In the genomic region with DNA sequence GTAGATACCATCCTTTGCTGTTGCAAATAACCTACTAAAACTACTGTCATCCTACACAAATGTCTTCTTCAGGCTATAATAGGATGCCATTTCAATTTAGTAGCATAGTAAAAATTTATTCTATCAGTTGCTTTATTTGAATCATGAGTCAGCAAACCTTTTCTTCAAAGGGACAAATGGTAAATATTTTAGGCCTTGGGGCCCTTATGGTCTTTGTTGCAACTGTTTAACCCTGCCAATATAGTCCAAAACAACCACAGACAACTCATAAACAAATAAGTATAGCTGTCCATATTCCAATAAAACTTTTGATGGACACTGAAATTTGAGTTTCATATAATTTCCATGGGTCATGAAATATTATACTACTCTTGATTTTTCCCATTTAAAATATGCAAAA, we compare ENCODE assay signal across 32 cellular contexts. TPM values are rescaled to one million over a fixed set of nuclear protein-coding genes. Genes with fewer than 3 reads are reported as not detected.
"Had no signal": no experiment of that assay in that cellular context is flagged by ENCODE, and none has a peak within 500 bp of the region (broad histone marks: within the 10 kb centered on the region; RNA-seq: fewer than 3 reads in every experiment).

No MANE protein-coding gene starts in this region.

- H3K27ac ChIP-seq: brain microvascular endothelial cell, esophagus muscularis mucosa, foreskin keratinocyte, gastrocnemius medialis, heart left ventricle had no signal

- H3K9me3 ChIP-seq: esophagus muscularis mucosa, gastrocnemius medialis had no signal

- H3K27me3 ChIP-seq: brain microvascular endothelial cell, esophagus muscularis mucosa, foreskin keratinocyte, gastrocnemius medialis, heart left ventricle had no signal

- ATAC-seq: activated CD4-positive, alpha-beta T cell treated with anti-CD3 and anti-CD28 coated beads for 36 hours; activated naive CD4-positive, alpha-beta T cell treated with anti-CD3 and anti-CD28 coated beads, Interleukin-2, amount 50 U/mL, for 72 hours; activated T-helper 17 cell treated with anti-CD3 and anti-CD28 coated beads, Interleukin-2, amount 50 U/mL, for 72 hours; effector memory CD8-positive, alpha-beta T cell; foreskin keratinocyte; gastrocnemius medialis; heart left ventricle had no signal

- H3K36me3 ChIP-seq: brain microvascular endothelial cell, esophagus muscularis mucosa, gastrocnemius medialis, heart left ventricle had no signal

- H3K4me1 ChIP-seq: gastrocnemius medialis, heart left ventricle had no signal

- DNase-seq: activated CD4-positive, alpha-beta memory T cell treated with anti-CD3 and anti-CD28 coated beads, Interleukin-2, amount 10 ng/mL, durations not matched to agents 7 days and 5 days; activated CD4-positive, alpha-beta T cell treated with anti-CD3 and anti-CD28 coated beads for 36 hours; activated CD4-positive, alpha-beta T cell treated with anti-CD3 and anti-CD28 coated beads, Interleukin-2, amount 10 ng/mL, durations not matched to agents 7 days and 5 days; activated CD4-positive, alpha-beta T cell treated with anti-CD3 and anti-CD28 coated beads, Interleukin-2, amount 50 U/mL, for 4 hours; activated CD4-positive, CD25-positive, alpha-beta regulatory T cell; activated CD4-positive, CD25-positive, alpha-beta regulatory T cell treated with anti-CD3 and anti-CD28 coated beads, Interleukin-2, amount 50 U/mL, for 72 hours; activated CD8-positive, alpha-beta memory T cell treated with anti-CD3 and anti-CD28 coated beads, Interleukin-2, amount 50 U/mL, for 48 hours; activated effector memory CD4-positive, alpha-beta T cell treated with Interleukin-2 at 50 U/mL for 16 hours; activated naive CD4-positive, alpha-beta T cell treated with anti-CD3 and anti-CD28 coated beads, Interleukin-2, amount 10 ng/mL, durations not matched to agents 7 days and 5 days; activated naive CD8-positive, alpha-beta T cell treated with anti-CD3 and anti-CD28 coated beads, Interleukin-2, amount 10 ng/mL, durations not matched to agents 7 days and 5 days; activated T-cell treated with anti-CD3 and anti-CD28 coated beads for 4 hours; activated T-cell treated with anti-CD3 and anti-CD28 coated beads, Interleukin-2, amount 50 U/mL, for 24 hours; amniotic stem cell; anterior cingulate cortex; brain microvascular endothelial cell; cortex of kidney; dermis blood vessel endothelial cell; effector CD4-positive, alpha-beta T cell; effector memory CD8-positive, alpha-beta T cell; erythroblast; foreskin keratinocyte; gastrocnemius medialis; glutamatergic neuron; heart left ventricle; T-helper 2 cell had no signal

- FAIRE-seq: astrocyte, bronchial epithelial cell, colon had no signal

- H3K4me3 ChIP-seq: esophagus muscularis mucosa, gastrocnemius medialis, heart left ventricle had no signal

RNA-seq across cellular contexts. Expression of gene CCBE1, which starts 54.0 kb away (rescaled TPM):
- total RNA-seq: activated CD4-positive, alpha-beta memory T cell treated with anti-CD3 and anti-CD28 coated beads, Interleukin-2, amount 10 ng/mL, durations not matched to agents 7 days and 5 days; activated CD4-positive, alpha-beta T cell treated with anti-CD3 and anti-CD28 coated beads, Interleukin-2, amount 10 ng/mL, durations not matched to agents 7 days and 5 days; activated naive CD8-positive, alpha-beta T cell treated with anti-CD3 and anti-CD28 coated beads, Interleukin-2, amount 10 ng/mL, durations not matched to agents 7 days and 5 days; T-helper 1 cell treated with Interleukin-12 subunit alpha and Interleukin-12 subunit beta and Interleukin-4 antibody, amounts not matched to agents 30 ng/mL and 1 ng/mL, for 36 hours had no signal
